ENCODE assay signal across 1 cellular context in the genomic region with DNA sequence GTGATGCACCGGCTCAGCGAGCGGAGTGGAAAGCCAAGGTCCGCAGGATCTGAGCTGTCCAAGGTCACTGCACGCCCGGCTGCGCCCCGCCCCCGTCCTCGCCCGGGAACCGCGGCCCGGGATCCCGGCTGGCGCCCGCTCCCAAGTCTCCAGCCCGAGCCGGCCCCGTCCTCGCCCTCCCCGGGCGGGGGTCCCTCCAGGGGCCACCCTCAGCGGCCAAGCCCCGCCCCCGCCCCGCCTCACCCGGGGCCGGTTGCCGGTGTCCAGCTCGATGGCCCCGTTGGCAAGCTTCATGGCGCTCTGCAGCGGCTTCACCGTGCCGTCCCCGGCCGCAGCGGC.
TF ChIP-seq lines count a peak whose summit lies in the region.

No MANE protein-coding gene starts in this region.

TF ChIP-seq in H1, 55 proteins besides CTCF, POLR2A, EP300 and RAD21:
- TF ChIP-seq BRCA1 (IDR thresholded peaks at IDR 0.05; ENCODE audit: low read depth, low read length) (no peak), SIN3A (conservative IDR thresholded peaks at IDR 0.05 in 1 of 2, IDR thresholded peaks at IDR 0.05 in 1 of 2; ENCODE audit: low read depth in 1 of 2, low read length in 2 of 2) (peak in 1 of 2 experiments; percentile 16; a peak in 1 of 4 replicates)
